In genomic region chr19:30784850-30785459, GRCh38 we compare ENCODE assay signal across 8 cellular contexts.
A peak's percentile ranks its signal among the peaks of the same experiment; 100 is the strongest.
DNase-seq lines count a peak whose midpoint lies in the region; ATAC-seq, FAIRE-seq and TF ChIP-seq lines count a peak whose summit lies in the region.

No MANE protein-coding gene starts in this region.

- no peaks in the 10 kb centered on the region for H3K9me3 ChIP-seq in CD4-positive, alpha-beta memory T cell (ENCODE audit: control insufficient read depth in 1 of 2, low read length in 2 of 2)
- no peaks in the 10 kb centered on the region for H3K9me3 ChIP-seq in astrocyte (ENCODE audit: insufficient read depth, low read depth, low read length)

- no peaks in the 10 kb centered on the region for H4K20me1 ChIP-seq in astrocyte (ENCODE audit: insufficient read depth, low read length)

- no peak overlapping the region for H2AFZ ChIP-seq in astrocyte (ENCODE audit: low read depth, low read length)

- intact Hi-C loops in CD4-positive, alpha-beta memory T cell (cut with micrococcal nuclease) = no loop called here

- no peaks in the 10 kb centered on the region for H3K36me3 ChIP-seq in CD4-positive, alpha-beta memory T cell (ENCODE audit: insufficient read depth, low read length)
- no peaks in the 10 kb centered on the region for H3K36me3 ChIP-seq in astrocyte (ENCODE audit: insufficient read depth, low read length)

- H3K4me1 ChIP-seq in CD4-positive, alpha-beta memory T cell (ENCODE audit: insufficient read depth, low read length) = no peaks in the 10 kb centered on the region
- no peaks in the 10 kb centered on the region for H3K4me1 ChIP-seq in astrocyte (ENCODE audit: insufficient read depth, low read length)

- H3K4me1 Mint-ChIP-seq in CD4-positive, alpha-beta memory T cell = no peaks in the 10 kb centered on the region
- no peaks in the 10 kb centered on the region for H3K4me1 Mint-ChIP-seq in astrocyte (ENCODE audit: low read depth, unreplicated experiment)

- H3K27ac ChIP-seq in CD4-positive, alpha-beta memory T cell (ENCODE audit: low read depth, low read length) = no peak overlapping the region
- no peak overlapping the region for H3K27ac ChIP-seq in astrocyte (ENCODE audit: low read depth, low read length)

- no peak overlapping the region for H3K4me2 ChIP-seq in astrocyte (ENCODE audit: low read length)

- H3K4me3 Mint-ChIP-seq in CD4-positive, alpha-beta memory T cell = no peak overlapping the region
- H3K4me3 Mint-ChIP-seq in astrocyte (ENCODE audit: unreplicated experiment) = no peak overlapping the region

- no peak overlapping the region for H3K9ac ChIP-seq in astrocyte (ENCODE audit: low read length)

- POLR2A ChIA-PET in CD4-positive, alpha-beta memory T cell (lab: Charles Lee; ENCODE audit: partially characterized antibody) = no interaction called here

- CTCF ChIA-PET in CD4-positive, alpha-beta memory T cell (lab: Charles Lee; ENCODE audit: partially characterized antibody) = interaction anchor here (0.7 to 4.0 kb wide), 10 partner anchors 23 to 1785 kb away, joined by 3 to 40 read pairs (median 6); no protein-coding TSS in a partner anchor

- peak; percentile 31 for TF ChIP-seq CTCF in astrocyte (IDR thresholded peaks at IDR 0.05; ENCODE audit: insufficient read depth, low read depth, low read length)

- ATAC-seq in HG02970 (IDR thresholded peaks at IDR 0.05; ENCODE audit: low FRiP score, unreplicated experiment) (no peak), HG03135 (IDR thresholded peaks at IDR 0.05; ENCODE audit: unreplicated experiment) (no peak)

- no peaks in the 10 kb centered on the region for H3K79me2 ChIP-seq in astrocyte (ENCODE audit: insufficient read depth, low read length)

- no peak for FAIRE-seq in HTR-8/SVneo (lab: Jason Lieb, UNC)
- no peak for FAIRE-seq in astrocyte (lab: Jason Lieb, UNC)

- no peak overlapping the region for H3K4me3 ChIP-seq in CD4-positive, alpha-beta memory T cell (ENCODE audit: low read length in 2 of 2)
- no peak overlapping the region for H3K4me3 ChIP-seq in astrocyte (ENCODE audit: insufficient read depth, low read depth, low read length)

- H3K27ac Mint-ChIP-seq in CD4-positive, alpha-beta memory T cell = no peak overlapping the region
- H3K27ac Mint-ChIP-seq in astrocyte (ENCODE audit: unreplicated experiment) = no peak overlapping the region

- H3K27me3 ChIP-seq in CD4-positive, alpha-beta memory T cell (ENCODE audit: insufficient read depth, low read length) = no peaks in the 10 kb centered on the region
- H3K27me3 ChIP-seq in astrocyte (ENCODE audit: insufficient read depth, low read length) = no peaks in the 10 kb centered on the region

- no peaks in the 10 kb centered on the region for H3K36me3 Mint-ChIP-seq in CD4-positive, alpha-beta memory T cell
- H3K36me3 Mint-ChIP-seq in astrocyte (ENCODE audit: low read depth, unreplicated experiment) = no peaks in the 10 kb centered on the region

- DNase-seq in CD4-positive, alpha-beta memory T cell = peak; percentile 32 to 52 (median 43)
- peak; percentile 8 for DNase-seq in HTR-8/SVneo (ENCODE audit: insufficient read length, low spot score)
- DNase-seq in T-helper 1 cell = peak; percentile 21 to 46 (median 39)
- no peak for DNase-seq in astrocyte (ENCODE audit: low read depth)
- peak; percentile 77 for DNase-seq in islet precursor cell
- DNase-seq in stimulated activated CD4-positive, alpha-beta T cell treated with anti-CD3 and anti-CD28 coated beads, Interleukin-4, amount 100 ng/mL, for 24 hours = peak; percentile 60

- peaks cover 4 to 18% of the 10 kb centered on the region in 2 donors for H3K27me3 Mint-ChIP-seq in CD4-positive, alpha-beta memory T cell
- H3K27me3 Mint-ChIP-seq in astrocyte (ENCODE audit: low read depth, unreplicated experiment) = peaks cover 33% of the 10 kb centered on the region

- H3K9me3 Mint-ChIP-seq in CD4-positive, alpha-beta memory T cell = no peaks in the 10 kb centered on the region
- H3K9me3 Mint-ChIP-seq in astrocyte (ENCODE audit: unreplicated experiment) = peaks cover 7% of the 10 kb centered on the region
